Comparison of ENCODE assay signal across 23 cellular contexts in the genomic region with DNA sequence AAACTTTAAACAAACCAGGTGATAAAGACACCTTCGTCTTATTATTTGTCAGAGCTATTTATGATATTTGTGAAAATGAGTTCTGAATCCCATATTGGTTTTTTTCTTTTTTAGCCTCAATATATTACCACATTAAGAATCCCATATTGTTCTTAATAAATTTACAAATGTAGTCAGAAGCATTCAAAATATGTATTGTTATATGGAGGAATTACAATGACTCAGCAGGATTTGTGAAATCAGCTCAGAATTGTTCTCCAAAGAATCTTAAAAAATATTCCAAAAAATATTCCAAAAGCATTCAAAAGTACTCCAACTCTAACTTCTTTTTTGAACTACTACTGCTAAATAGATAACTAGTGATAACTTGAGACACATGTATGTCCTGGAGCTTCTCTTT. TPM values are rescaled to one million over a fixed set of nuclear protein-coding genes. Genes with fewer than 3 reads are reported as not detected.
A peak's percentile ranks its signal among the peaks of the same experiment; 100 is the strongest.
DNase-seq lines count a peak whose midpoint lies in the region; TF ChIP-seq lines count a peak whose summit lies in the region.
"Had no signal": no experiment of that assay in that cellular context is flagged by ENCODE, and none has a peak within 500 bp of the region (broad histone marks: within the 10 kb centered on the region; RNA-seq: fewer than 3 reads in every experiment).

No MANE protein-coding gene starts in this region.

- no peak for TF ChIP-seq CTCF in choroid plexus epithelial cell (conservative IDR thresholded peaks at IDR 0.05; ENCODE audit: low read depth, low read length)

- peaks cover 14% of the 10 kb centered on the region for H3K4me1 ChIP-seq in GM23248 (ENCODE audit: insufficient read depth)

- 59 to 62% methylated on average over 1 of the region's 1 CpG for WGBS in GM23248 (ENCODE audit: low coverage in 1 of 2, low lambda C conversion rate in 2 of 2, missing lambda C conversion rate in 2 of 2), 2 experiments

- peak; percentile 32 for DNase-seq in GM23248
- DNase-seq in choroid plexus epithelial cell (ENCODE audit: low read depth): peak; percentile 28
- peak; percentile 49 for DNase-seq in fibroblast of peridontal ligament (ENCODE audit: extremely low read depth)
- DNase-seq in stimulated activated CD4-positive, alpha-beta T cell treated with anti-CD3 and anti-CD28 coated beads, Interleukin-4, amount 100 ng/mL, for 1 hour: no peak
- DNase-seq in activated CD4-positive, CD25-positive, alpha-beta regulatory T cell treated with anti-CD3 and anti-CD28 coated beads, Interleukin-2, amount 50 U/mL, for 72 hours: no peak
- no peak for DNase-seq in islet precursor cell
- no peak for DNase-seq in HK-2 (ENCODE audit: unreplicated experiment)
- DNase-seq: AML-193, DMS53, EL, GF-D8, H9, HFFc6, Kasumi-1, NCI-H1694, NCI-H2081, NCI-H2171, NCI-H345, NCI-H524, NCI-H82, SIG-M5 had no signal

- no peak overlapping the region for H3K4me3 ChIP-seq in GM23248
- H3K4me3 ChIP-seq in choroid plexus epithelial cell (ENCODE audit: low read depth, low read length): no peak overlapping the region

- no peaks in the 10 kb centered on the region for H3K36me3 ChIP-seq in GM23248 (ENCODE audit: low read depth)

- no peaks in the 10 kb centered on the region for H3K9me2 ChIP-seq in GM23248 (ENCODE audit: insufficient read depth)

- 0 out of 2 replicates have a peak overlapping the region, but pooled peaks have one; percentile 23 for H3K27ac ChIP-seq in GM23248
- H3K27ac ChIP-seq: C4-2B had no signal

- H3F3A ChIP-seq in GM23248 (ENCODE audit: insufficient read depth): no peaks in the 10 kb centered on the region

- no peaks in the 10 kb centered on the region for H4K20me1 ChIP-seq in GM23248 (ENCODE audit: insufficient read depth)

- H3K27me3 ChIP-seq in GM23248 (replicated peaks; ENCODE audit: insufficient read depth): no peaks in the 10 kb centered on the region

- H3K9ac ChIP-seq in GM23248: no peak overlapping the region

- in situ Hi-C loops in GM23248 (cut with MboI): no loop called here

- H3K4me2 ChIP-seq in GM23248 (ENCODE audit: unreplicated experiment): peak overlapping the region; percentile 41

- no peaks in the 10 kb centered on the region for H3K79me2 ChIP-seq in GM23248 (ENCODE audit: insufficient read depth)

- H2AFZ ChIP-seq in GM23248: peak overlapping the region; percentile 37; the same call in 1 of the 2 replicates

- no peaks in the 10 kb centered on the region for H3K9me3 ChIP-seq in GM23248 (ENCODE audit: low read depth)

RNA-seq across cellular contexts. Expression of a gene that starts 6.5 kb away (rescaled TPM):
- 7.5 and 11.0 TPM in 2 replicates for total RNA-seq in GM23248 (2014; rRNA removed; shearing (Covaris generic))
- 7.0 and 8.1 TPM in 2 replicates for polyA plus RNA-seq in GM23248 (2016; fragmentation: Nextera tagmentation; extraction: Ambion mirVana)

RNA-seq across cellular contexts. Expression of a gene that starts 21.2 kb away (rescaled TPM):
- total RNA-seq in GM23248 (2014; rRNA removed; shearing (Covaris generic)): not detected in 2 replicates
- not detected in 2 replicates for polyA plus RNA-seq in GM23248 (2016; fragmentation: Nextera tagmentation; extraction: Ambion mirVana)
- total RNA-seq: H9, HFFc6, MCF 10A had no signal

RNA-seq across cellular contexts. Expression of a gene that starts 44.6 kb away (rescaled TPM):
- total RNA-seq in GM23248 (2014; rRNA removed; shearing (Covaris generic)): 234 and 280 TPM in 2 replicates
- 221 and 236 TPM in 2 replicates for polyA plus RNA-seq in GM23248 (2016; fragmentation: Nextera tagmentation; extraction: Ambion mirVana)

Comparison
In these comparisons a context has a peak if more than half of its experiments do, and no peak if none do; other contexts are left out.
1. DNase-seq: peak in GM23248 (single experiment), choroid plexus epithelial cell (single experiment) and fibroblast of peridontal ligament (single experiment); none in stimulated activated CD4-positive, alpha-beta T cell treated with anti-CD3 and anti-CD28 coated beads, Interleukin-4, amount 100 ng/mL, for 1 hour (single experiment), activated CD4-positive, CD25-positive, alpha-beta regulatory T cell treated with anti-CD3 and anti-CD28 coated beads, Interleukin-2, amount 50 U/mL, for 72 hours (single experiment), islet precursor cell (single experiment) and HK-2 (single experiment).